In the genomic region with DNA sequence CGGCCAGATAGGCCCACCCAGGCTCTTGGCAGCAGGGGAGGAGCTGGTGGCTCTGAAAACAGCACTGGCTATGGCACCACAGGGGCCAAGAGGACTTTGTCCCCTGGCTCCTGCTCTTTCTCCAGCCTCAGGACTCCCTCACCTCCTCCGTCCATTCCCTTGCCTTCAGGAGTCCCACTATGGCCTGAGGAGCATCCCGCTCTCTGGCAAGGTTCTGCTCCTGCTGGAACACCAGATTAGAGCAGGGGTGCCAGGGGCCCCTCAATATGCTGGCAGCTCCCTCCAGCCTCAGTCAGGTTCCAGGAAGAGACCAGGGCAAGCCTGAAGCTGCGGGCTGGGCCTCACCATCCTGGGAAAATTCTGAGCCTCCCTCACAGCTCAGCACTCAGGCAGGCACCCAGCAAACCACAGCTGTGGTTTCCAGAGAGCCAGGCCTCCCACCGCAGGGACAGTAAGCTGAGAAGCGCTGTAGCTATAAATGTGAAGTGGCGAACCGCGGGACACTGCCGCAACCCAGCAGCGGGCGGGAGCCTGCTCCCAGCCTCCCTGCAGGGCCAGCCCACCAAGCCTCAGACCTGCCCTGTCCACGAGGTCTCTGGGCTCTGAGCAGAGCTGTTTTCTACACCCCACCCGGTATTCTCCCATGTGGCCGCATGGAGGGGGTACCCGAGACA, we compare ENCODE assay signal across 15 cellular contexts. TPM values are rescaled to one million over a fixed set of nuclear protein-coding genes. Genes with fewer than 3 reads are reported as not detected.
DNase-seq lines count a peak whose midpoint lies in the region; ATAC-seq and TF ChIP-seq lines count a peak whose summit lies in the region.
"Had no signal": no experiment of that assay in that cellular context is flagged by ENCODE, and none has a peak within 500 bp of the region (broad histone marks: within the 10 kb centered on the region; RNA-seq: fewer than 3 reads in every experiment).

No MANE protein-coding gene starts in this region.

- H3K79me1 ChIP-seq in neuronal stem cell (ENCODE audit: low read depth, low read length): no peaks in the 10 kb centered on the region

- no peak for TF ChIP-seq POLR2A in erythroblast (IDR thresholded peaks at IDR 0.05; ENCODE audit: low read length)

- H3K23ac ChIP-seq in neuronal stem cell (ENCODE audit: low read depth, low read length, poor library complexity): peak overlapping the region; percentile 6

- H3K4ac ChIP-seq in neuronal stem cell (ENCODE audit: low read length): no peak overlapping the region

- no peak overlapping the region for H3K9ac ChIP-seq in neuronal stem cell (ENCODE audit: low read depth, low read length, poor library complexity)

- H3K4me2 ChIP-seq in neuronal stem cell (ENCODE audit: insufficient read depth, low read length, poor library complexity, severe bottlenecking): no peak overlapping the region

- H2AK5ac ChIP-seq in neuronal stem cell (ENCODE audit: low read depth, low read length): peak overlapping the region; percentile 17

- H3K4me3 Mint-ChIP-seq in activated naive CD8-positive, alpha-beta T cell treated with anti-CD3 and anti-CD28 coated beads, Interleukin-2, amount 50 U/mL, for 24 hours: no peak overlapping the region

- peaks cover 7% of the 10 kb centered on the region for H3K4me1 Mint-ChIP-seq in activated naive CD8-positive, alpha-beta T cell treated with anti-CD3 and anti-CD28 coated beads, Interleukin-2, amount 50 U/mL, for 24 hours

- no peak overlapping the region for H3K18ac ChIP-seq in neuronal stem cell (ENCODE audit: low read length)

- H3K27ac Mint-ChIP-seq in activated naive CD8-positive, alpha-beta T cell treated with anti-CD3 and anti-CD28 coated beads, Interleukin-2, amount 50 U/mL, for 24 hours: no peak overlapping the region

- H2BK15ac ChIP-seq in neuronal stem cell (ENCODE audit: low read length): no peak overlapping the region

- no peaks in the 10 kb centered on the region for H3K36me3 ChIP-seq in neuronal stem cell (replicated peaks in 1 of 2; ENCODE audit: control insufficient read depth in 2 of 2, insufficient read depth in 2 of 2, low read length in 2 of 2)
- H3K36me3 ChIP-seq: cardiac muscle cell, sigmoid colon had no signal

- DNase-seq in NOMO-1 (lab: John Stamatoyannopoulos, UW; ENCODE audit: unreplicated experiment in 2 of 2) (peak; percentile 27 to 29), NOMO-1 treated with dmso at 0.1 percent for 144 hours (lab: John Stamatoyannopoulos, UW; ENCODE audit: unreplicated experiment) (no peak), neuronal stem cell (ENCODE audit: low spot score) (no peak), erythroblast (lab: John Stamatoyannopoulos, UW) (no peak)
- DNase-seq in Jurkat, Clone E6-1 (ENCODE audit: low read depth, low spot score): peak; percentile 47
- peak; percentile 24 for DNase-seq in activated naive CD8-positive, alpha-beta T cell treated with anti-CD3 and anti-CD28 coated beads, Interleukin-2, amount 50 U/mL, for 24 hours
- DNase-seq: activated CD4-positive, CD25-positive, alpha-beta regulatory T cell treated with anti-CD3 and anti-CD28 coated beads, Interleukin-2, amount 50 U/mL, for 72 hours; foreskin melanocyte; mesendoderm; RPMI8226; sigmoid colon; stimulated activated CD8-positive, alpha-beta memory T cell treated with anti-CD3 and anti-CD28 coated beads, Interleukin-4, amount 100 ng/mL, for 48 hours had no signal

- no peaks in the 10 kb centered on the region for H3K9me3 Mint-ChIP-seq in activated naive CD8-positive, alpha-beta T cell treated with anti-CD3 and anti-CD28 coated beads, Interleukin-2, amount 50 U/mL, for 24 hours

- peaks cover 0 to 25% (median 0%) of the 10 kb centered on the region in 3 experiments for H3K27me3 ChIP-seq in neuronal stem cell (ENCODE audit: control insufficient read depth in 3 of 3, insufficient read depth in 3 of 3, low read depth in 1 of 3, low read length in 3 of 3)
- H3K27me3 ChIP-seq: cardiac muscle cell had no signal

- H3K4me3 ChIP-seq in Jurkat, Clone E6-1 (ENCODE audit: low read length): no peak overlapping the region
- no peak overlapping the region for H3K4me3 ChIP-seq in neuronal stem cell (ENCODE audit: low read length in 2 of 2)
- H3K4me3 ChIP-seq: cardiac muscle cell, sigmoid colon had no signal

- peak; percentile 49 for ATAC-seq in activated naive CD8-positive, alpha-beta T cell treated with anti-CD3 and anti-CD28 coated beads, Interleukin-2, amount 50 U/mL, for 24 hours
- ATAC-seq in HG03108 (IDR thresholded peaks at IDR 0.05; ENCODE audit: unreplicated experiment): no peak
- no peak for ATAC-seq in GM18520 (IDR thresholded peaks at IDR 0.05; ENCODE audit: unreplicated experiment)

- no peak overlapping the region for H2AFZ ChIP-seq in neuronal stem cell (ENCODE audit: low read length)

- H4K8ac ChIP-seq in neuronal stem cell (ENCODE audit: low read depth, low read length): no peak overlapping the region

- H2BK120ac ChIP-seq in neuronal stem cell (ENCODE audit: low read depth, low read length): peak overlapping the region; percentile 20

- H3K27me3 Mint-ChIP-seq in activated naive CD8-positive, alpha-beta T cell treated with anti-CD3 and anti-CD28 coated beads, Interleukin-2, amount 50 U/mL, for 24 hours: peaks cover 31% of the 10 kb centered on the region

- H3K4me1 ChIP-seq in neuronal stem cell (ENCODE audit: control insufficient read depth in 2 of 2, insufficient read depth in 1 of 2, low read depth in 1 of 2, low read length in 2 of 2): no peaks in the 10 kb centered on the region
- H3K4me1 ChIP-seq: sigmoid colon had no signal

- H2BK5ac ChIP-seq in neuronal stem cell (ENCODE audit: low read length): no peak overlapping the region

- no peak overlapping the region for H4K91ac ChIP-seq in neuronal stem cell (ENCODE audit: low read depth, low read length, poor library complexity)

- no peaks in the 10 kb centered on the region for H3K9me3 ChIP-seq in neuronal stem cell (replicated peaks in 1 of 2; ENCODE audit: control insufficient read depth in 2 of 2, insufficient read depth in 1 of 2, low read depth in 1 of 2, low read length in 2 of 2)
- H3K9me3 ChIP-seq: sigmoid colon had no signal

- no peak overlapping the region for H3K14ac ChIP-seq in neuronal stem cell (ENCODE audit: low read length)

- no peaks in the 10 kb centered on the region for H3K36me3 Mint-ChIP-seq in activated naive CD8-positive, alpha-beta T cell treated with anti-CD3 and anti-CD28 coated beads, Interleukin-2, amount 50 U/mL, for 24 hours (ENCODE audit: low read depth)

- H2BK12ac ChIP-seq in neuronal stem cell (ENCODE audit: low read length): no peak overlapping the region

- no peak overlapping the region for H3K27ac ChIP-seq in neuronal stem cell (replicated peaks; ENCODE audit: low read length)
- H3K27ac ChIP-seq: cardiac muscle cell, sigmoid colon had no signal

- no CpG with 5 or more reads among the region's 16 CpGs for WGBS in neuronal stem cell (ENCODE audit: extremely low coverage in 2 of 2, insufficient read length in 2 of 2, insufficient replicate concordance in 1 of 2), 2 donors

RNA-seq across cellular contexts. Expression of gene C17orf100, which starts 25.7 kb away (rescaled TPM):
- polyA plus RNA-seq in Jurkat, Clone E6-1 (2012; ENCODE audit: insufficient read depth, insufficient read length): 4.3 TPM
- 7.5 TPM for polyA plus RNA-seq in neuronal stem cell (2013, experiment 1 of 2)
- polyA plus RNA-seq in neuronal stem cell (2013, experiment 2 of 2): 7.7 TPM

RNA-seq across cellular contexts. Expression of gene MED31, which starts 25.9 kb away (rescaled TPM):
- 52.7 TPM for polyA plus RNA-seq in Jurkat, Clone E6-1 (2012; ENCODE audit: insufficient read depth, insufficient read length)
- 39.1 TPM for polyA plus RNA-seq in neuronal stem cell (2013, experiment 1 of 2)
- 41.1 TPM for polyA plus RNA-seq in neuronal stem cell (2013, experiment 2 of 2)

RNA-seq across cellular contexts. Expression of gene SLC13A5, which starts 35.9 kb away (rescaled TPM):
- polyA plus RNA-seq in Jurkat, Clone E6-1 (2012; ENCODE audit: insufficient read depth, insufficient read length): not detected
- 0.13 TPM for polyA plus RNA-seq in neuronal stem cell (2013, experiment 1 of 2)
- polyA plus RNA-seq in neuronal stem cell (2013, experiment 2 of 2): 0.06 TPM

RNA-seq across cellular contexts. Expression of gene TXNDC17, which starts 36.4 kb away (rescaled TPM):
- 268 TPM for polyA plus RNA-seq in Jurkat, Clone E6-1 (2012; ENCODE audit: insufficient read depth, insufficient read length)
- 130 TPM for polyA plus RNA-seq in neuronal stem cell (2013, experiment 1 of 2)
- polyA plus RNA-seq in neuronal stem cell (2013, experiment 2 of 2): 139 TPM

RNA-seq across cellular contexts. Expression of gene KIAA0753, which starts 36.8 kb away (rescaled TPM):
- polyA plus RNA-seq in Jurkat, Clone E6-1 (2012; ENCODE audit: insufficient read depth, insufficient read length): 10.6 TPM
- polyA plus RNA-seq in neuronal stem cell (2013, experiment 1 of 2): 14.1 TPM
- 14.9 TPM for polyA plus RNA-seq in neuronal stem cell (2013, experiment 2 of 2)

Comparison
In these comparisons a context has a peak if more than half of its experiments do, and no peak if none do; other contexts are left out.
1. DNase-seq: peak in NOMO-1 (2 of 2), Jurkat, Clone E6-1 (single experiment) and activated naive CD8-positive, alpha-beta T cell treated with anti-CD3 and anti-CD28 coated beads, Interleukin-2, amount 50 U/mL, for 24 hours (single experiment); none in NOMO-1 treated with dmso at 0.1 percent for 144 hours (single experiment), neuronal stem cell (single experiment) and erythroblast (0 of 2).